ENCODE assay signal across 8 cellular contexts in genomic region chr2:26345554-26346453, GRCh38. TPM values are rescaled to one million over a fixed set of nuclear protein-coding genes. Genes with fewer than 3 reads are reported as not detected.
DNase-seq lines count a peak whose midpoint lies in the region; ATAC-seq and TF ChIP-seq lines count a peak whose summit lies in the region.

Gene SELENOI, plus strand, starts transcription at chr2:26346143. Its CDS starts 90 bp downstream, at chr2:26346233.

- DNase-seq in DMS53 treated with DMSO at 0.1 percent for 48 hours (lab: John Stamatoyannopoulos, UW; ENCODE audit: unreplicated experiment): peak; percentile 92
- peak; percentile 97 to 99 (median 99) for DNase-seq in Peyer's patch
- DNase-seq in activated T-cell treated with anti-CD3 and anti-CD28 coated beads, Interleukin-2, amount 50 U/mL, for 48 hours: peak; percentile 99 to 100
- peak; percentile 98 for DNase-seq in stimulated activated CD8-positive, alpha-beta memory T cell treated with anti-CD3 and anti-CD28 coated beads, Interleukin-7, amount 100 ng/mL, for 24 hours (ENCODE audit: low read depth)

- peak within 1 kb of the TSS; percentile 89 for H3K4me3 ChIP-seq in KMS-11 (IDR thresholded peaks at IDR 0.05; ENCODE audit: insufficient read depth, low read depth, low read length)
- peak within 1 kb of the TSS; percentile 76 to 89 (median 88) for H3K4me3 ChIP-seq in Peyer's patch
- H3K4me3 ChIP-seq in muscle layer of colon (ENCODE audit: low read depth in 1 of 2, low read length in 2 of 2): peak within 1 kb of the TSS; percentile 89 to 94

- ATAC-seq in GM21737 (IDR thresholded peaks at IDR 0.05; ENCODE audit: unreplicated experiment): peak; percentile 94
- peak; percentile 99 for ATAC-seq in esophagus mucosa

- H2AFZ ChIP-seq in KMS-11 (ENCODE audit: low read depth): peak within 1 kb of the TSS; percentile 80

- H3K36me3 ChIP-seq in KMS-11 (ENCODE audit: insufficient read depth): peaks cover 4% of the 10 kb centered on the region; the same call in 1 of the 2 replicates
- no peaks in the 10 kb centered on the region for H3K36me3 ChIP-seq in Peyer's patch
- H3K36me3 ChIP-seq in muscle layer of colon (ENCODE audit: insufficient read depth, low read length): no peaks in the 10 kb centered on the region

- H3K79me2 ChIP-seq in KMS-11 (ENCODE audit: insufficient read depth, low read depth): peaks cover 63% of the 10 kb centered on the region

- peak within 1 kb of the TSS; percentile 82 for H3K27ac ChIP-seq in KMS-11
- H3K27ac ChIP-seq in Peyer's patch: peak within 1 kb of the TSS; percentile 91 to 97 (median 96)
- peak within 1 kb of the TSS; percentile 66 for H3K27ac ChIP-seq in muscle layer of colon (ENCODE audit: low read depth, low read length)

- H3K27me3 ChIP-seq in KMS-11 (ENCODE audit: insufficient read depth, low read depth) (no peaks in the 10 kb centered on the region), Peyer's patch (no peaks in the 10 kb centered on the region), muscle layer of colon (ENCODE audit: control insufficient read depth in 1 of 2, insufficient read depth in 2 of 2, low read length in 2 of 2) (no peaks in the 10 kb centered on the region)

- H3K9me3 ChIP-seq in Peyer's patch: no peaks in the 10 kb centered on the region
- H3K9me3 ChIP-seq in muscle layer of colon (ENCODE audit: low read length): no peaks in the 10 kb centered on the region

- TF ChIP-seq CTCF in KMS-11 (conservative IDR thresholded peaks at IDR 0.05; ENCODE audit: low read depth, low read length) (no peak), Peyer's patch (IDR thresholded peaks at IDR 0.05) (no peak)

- H4K20me1 ChIP-seq in KMS-11 (ENCODE audit: insufficient read depth): 0 out of 2 replicates have a peak, but pooled peaks cover 4% of the 10 kb centered on the region

- TF ChIP-seq POLR2A in Peyer's patch (IDR thresholded peaks at IDR 0.05): peak; percentile 77 to 86

- H3K9ac ChIP-seq in KMS-11 (peak within 1 kb of the TSS; percentile 83), muscle layer of colon (ENCODE audit: low read length) (peak within 1 kb of the TSS; percentile 95)

- peak within 1 kb of the TSS; percentile 98 for H3K4me2 ChIP-seq in KMS-11

- H3K4me1 ChIP-seq in KMS-11 (ENCODE audit: low read depth, poor library complexity, severe bottlenecking) (peaks cover 24% of the 10 kb centered on the region), Peyer's patch (peaks cover 0 to 26% (median 10%) of the 10 kb centered on the region in 4 donors), muscle layer of colon (ENCODE audit: insufficient read depth, low read length) (peaks cover 17% of the 10 kb centered on the region)

RNA-seq across cellular contexts. Expression of gene SELENOI, which starts in this region (rescaled TPM):
- total RNA-seq in Peyer's patch (10 to 100 TPM; 28.1 to 82.1 (median 51.2) TPM), esophagus mucosa (32.1 TPM)

Comparison
In these comparisons a context has a peak if more than half of its experiments do, and no peak if none do; other contexts are left out.
1. Peak in every context shown above with its lines: DNase-seq, ATAC-seq, H3K4me3 ChIP-seq and H3K27ac ChIP-seq.